Comparison of ENCODE assay signal across 1 cellular context in genomic region chr5:1317921-1318565, GRCh38.
TF ChIP-seq lines count a peak whose summit lies in the region.

No MANE protein-coding gene starts in this region.

TF ChIP-seq in IMR-90, 13 proteins besides CTCF, POLR2A, EP300 and RAD21:
- TF ChIP-seq MAZ (IDR thresholded peaks at IDR 0.05; ENCODE audit: borderline replicate concordance, low read depth, low read length) = no peak
- TF ChIP-seq RFX5 (IDR thresholded peaks at IDR 0.05; ENCODE audit: low read depth, low read length) = no peak
- no peak for TF ChIP-seq CEBPB (IDR thresholded peaks at IDR 0.05; ENCODE audit: low read depth, low read length)
- TF ChIP-seq SMC3 (IDR thresholded peaks at IDR 0.05; ENCODE audit: low read depth, low read length) = no peak
- TF ChIP-seq USF2 (IDR thresholded peaks at IDR 0.05; ENCODE audit: low read depth, low read length) = no peak
- no peak for TF ChIP-seq BHLHE40 (IDR thresholded peaks at IDR 0.05; ENCODE audit: low read depth, low read length)
- TF ChIP-seq NFE2L2 (IDR thresholded peaks at IDR 0.05; ENCODE audit: low read depth, low read length) = no peak
- TF ChIP-seq MXI1 (IDR thresholded peaks at IDR 0.05; ENCODE audit: borderline replicate concordance, low read depth, low read length) = no peak
- TF ChIP-seq CHD1 (IDR thresholded peaks at IDR 0.05; ENCODE audit: low read depth, low read length) = no peak
- TF ChIP-seq MAFK (IDR thresholded peaks at IDR 0.05; ENCODE audit: low read depth, low read length) = no peak
- no peak for TF ChIP-seq RCOR1 (IDR thresholded peaks at IDR 0.05; ENCODE audit: insufficient replicate concordance, low read length)
- no peak for TF ChIP-seq FOS (IDR thresholded peaks at IDR 0.05; ENCODE audit: low read depth, low read length)
- TF ChIP-seq ELK1 (IDR thresholded peaks at IDR 0.05; ENCODE audit: borderline replicate concordance, low read depth, low read length) = no peak
